ENCODE assay signal across 8 cellular contexts in genomic region chr6:44126320-44127149, GRCh38. TPM values are rescaled to one million over a fixed set of nuclear protein-coding genes. Genes with fewer than 3 reads are reported as not detected.
A peak's percentile ranks its signal among the peaks of the same experiment; 100 is the strongest.
DNase-seq lines count a peak whose midpoint lies in the region; ATAC-seq and TF ChIP-seq lines count a peak whose summit lies in the region.

No MANE protein-coding gene starts in this region.

- H3K9ac ChIP-seq in SU-DHL-6 (ENCODE audit: low read length): peak overlapping the region; percentile 80

- H3K4me2 ChIP-seq in SU-DHL-6 (ENCODE audit: low read depth, low read length, poor library complexity, severe bottlenecking): peak overlapping the region; percentile 78

- peak; percentile 44 to 49 for DNase-seq in AML-193 (lab: John Stamatoyannopoulos, UW)
- DNase-seq in activated naive CD8-positive, alpha-beta T cell treated with anti-CD3 and anti-CD28 coated beads, Interleukin-2, amount 50 U/mL, for 16 hours (ENCODE audit: low read depth, low spot score): peak; percentile 70
- peak; percentile 60 for DNase-seq in left cardiac atrium
- peak; percentile 71 for DNase-seq in retina
- peak; percentile 60 to 62 for DNase-seq in uterus

- intact Hi-C loops in left cardiac atrium (cut with DNase I) (no loop called here), uterus (cut with DNase I; ENCODE audit: low total_unique reads) (no loop called here)

- peaks cover 18% of the 10 kb centered on the region for H3F3A ChIP-seq in SU-DHL-6 (ENCODE audit: insufficient read depth)

- H4K20me1 ChIP-seq in SU-DHL-6 (ENCODE audit: low read depth, low read length): peaks cover 40% of the 10 kb centered on the region

- no peaks in the 10 kb centered on the region for H3K9me2 ChIP-seq in SU-DHL-6 (replicated peaks; ENCODE audit: insufficient read depth, low read length)

- H3K27ac ChIP-seq in SU-DHL-6 (ENCODE audit: low read depth, low read length) (peak overlapping the region; percentile 64), uterus (peak overlapping the region; percentile 94 to 96)

- peaks cover 1 to 7% of the 10 kb centered on the region in 2 donors for H3K4me1 ChIP-seq in uterus

- TF ChIP-seq POLR2A in uterus (IDR thresholded peaks at IDR 0.05): no peak

- peak overlapping the region; percentile 64 for H2AFZ ChIP-seq in SU-DHL-6 (ENCODE audit: low read depth, low read length, severe bottlenecking)

- H3K9me3 ChIP-seq in SU-DHL-6 (ENCODE audit: insufficient read depth, low read length) (no peaks in the 10 kb centered on the region), uterus (no peaks in the 10 kb centered on the region)

- H3K36me3 ChIP-seq in SU-DHL-6 (ENCODE audit: low read length): peaks cover 4% of the 10 kb centered on the region; the same call in 1 of the 2 replicates
- H3K36me3 ChIP-seq in uterus: no peaks in the 10 kb centered on the region

- H3K4me3 ChIP-seq in SU-DHL-6 (ENCODE audit: insufficient read depth, low read length, poor library complexity, severe bottlenecking) (peak overlapping the region; percentile 72), uterus (peak overlapping the region; percentile 83 to 88)

- ATAC-seq in GM19043 (IDR thresholded peaks at IDR 0.05; ENCODE audit: low read depth, unreplicated experiment): peak; percentile 39
- ATAC-seq in HG03439 (IDR thresholded peaks at IDR 0.05; ENCODE audit: unreplicated experiment): peak; percentile 45
- ATAC-seq in left cardiac atrium: peak; percentile 69 to 74

- no peaks in the 10 kb centered on the region for H3K27me3 ChIP-seq in SU-DHL-6 (ENCODE audit: low read length)
- H3K27me3 ChIP-seq in uterus: no peaks in the 10 kb centered on the region

- H3K79me2 ChIP-seq in SU-DHL-6 (ENCODE audit: insufficient read depth, low read length): peaks cover 57% of the 10 kb centered on the region

- no peak for TF ChIP-seq CTCF in SU-DHL-6 (IDR thresholded peaks at IDR 0.05; ENCODE audit: insufficient read depth, low read length, poor library complexity, severe bottlenecking)
- no peak for TF ChIP-seq CTCF in uterus (IDR thresholded peaks at IDR 0.05)

RNA-seq across cellular contexts. Expression of gene MRPL14, which starts 0.7 kb away (rescaled TPM):
- 10 to 100 TPM; 32.4 to 41.2 TPM for total RNA-seq in left cardiac atrium
- total RNA-seq in uterus: 10 to 100 TPM; 19.5 to 39.1 (median 33.6) TPM

RNA-seq across cellular contexts. Expression of gene TMEM63B, which starts 0.8 kb away (rescaled TPM):
- total RNA-seq in left cardiac atrium (10 to 100 TPM; 40.4 to 48.1 TPM), uterus (10 to 100 TPM in 2 of 4 donors, 1 to 10 TPM in 1, under 1 TPM in 1; 0.77 to 24.9 (median 15.4) TPM)

RNA-seq across cellular contexts. Expression of gene CAPN11, which starts 32.1 kb away (rescaled TPM):
- total RNA-seq in left cardiac atrium (under 1 TPM; 0.39 to 0.97 TPM), uterus (1 to 10 TPM in 1 of 4 donors, not detected in 3; 1.5 TPM)

Comparison
In these comparisons a context has a peak if more than half of its experiments do, and no peak if none do; other contexts are left out.
1. Peak in every context shown above with its lines: DNase-seq, ATAC-seq, H3K4me3 ChIP-seq and H3K27ac ChIP-seq.